Comparison of ENCODE assay signal across 7 cellular contexts in genomic region chr4:151638295-151638858, GRCh38.
"Had no signal": no experiment of that assay in that cellular context is flagged by ENCODE, and none has a peak within 500 bp of the region (broad histone marks: within the 10 kb centered on the region; RNA-seq: fewer than 3 reads in every experiment).

No MANE protein-coding gene starts in this region.

- H3K4me3 Mint-ChIP-seq: GM23338, H9 had no signal

- H3K4me2 ChIP-seq: GM23338 had no signal

- H3K4me3 ChIP-seq: GM23338 had no signal

- DNase-seq: H9, HCEC 1CT, IMR-90 had no signal

- FAIRE-seq: H1, H54, HTR-8/SVneo had no signal

- H3K27ac Mint-ChIP-seq: GM23338 had no signal

- H2AFZ ChIP-seq: GM23338 had no signal

- H3K9me3 Mint-ChIP-seq: GM23338, H9 had no signal

- ATAC-seq: GM23338 had no signal
